In genomic region chr22:19909350-19910179, GRCh38 we compare ENCODE assay signal across 8 cellular contexts. TPM values are rescaled to one million over a fixed set of nuclear protein-coding genes. Genes with fewer than 3 reads are reported as not detected.
DNase-seq lines count a peak whose midpoint lies in the region; ATAC-seq, FAIRE-seq and TF ChIP-seq lines count a peak whose summit lies in the region.

No MANE protein-coding gene starts in this region.

- peaks cover 10% of the 10 kb centered on the region for H3K9me3 Mint-ChIP-seq in mesothelial cell of epicardium

- peaks cover 0 to 7% of the 10 kb centered on the region in 2 experiments for H4K20me1 ChIP-seq in H1 (replicated peaks in 1 of 2; ENCODE audit: control insufficient read depth in 1 of 2, insufficient read depth in 2 of 2, low read length in 2 of 2)

- H3K27me3 Mint-ChIP-seq in mesothelial cell of epicardium (ENCODE audit: low read depth), result no peaks in the 10 kb centered on the region

- TF ChIP-seq RAD21 in H1 (IDR thresholded peaks at IDR 0.05 in 1 of 2, conservative IDR thresholded peaks at IDR 0.05 in 1 of 2; ENCODE audit: low read depth in 2 of 2, low read length in 2 of 2), result peak; percentile 97 to 98

- no peaks in the 10 kb centered on the region for H3K27me3 ChIP-seq in BE2C
- H3K27me3 ChIP-seq in H1 (replicated peaks in 1 of 4; ENCODE audit: control insufficient read depth in 3 of 4, extremely low read depth in 1 of 4, insufficient read depth in 3 of 4, low read length in 3 of 4), result no peaks in the 10 kb centered on the region

- H3K4ac ChIP-seq in H1 (replicated peaks; ENCODE audit: insufficient read length, low read depth, low read length), result peak overlapping the region; percentile 47

- no peak overlapping the region for H3K4me2 ChIP-seq in H1 (ENCODE audit: insufficient read depth in 1 of 2, low read depth in 2 of 2, low read length in 2 of 2)

- H3K14ac ChIP-seq in H1 (ENCODE audit: insufficient read length), result no peak overlapping the region

- H2AFZ ChIP-seq in H1 (ENCODE audit: low read length), result no peak overlapping the region

- peaks cover 19% of the 10 kb centered on the region for H3K36me3 ChIP-seq in BE2C
- H3K36me3 ChIP-seq in H1 (ENCODE audit: control insufficient read depth in 2 of 4, insufficient read depth in 4 of 4, low read length in 3 of 4), result no peaks in the 10 kb centered on the region

- H3K4me1 Mint-ChIP-seq in mesothelial cell of epicardium, result peaks cover 9% of the 10 kb centered on the region

- no peak overlapping the region for H2BK120ac ChIP-seq in H1 (replicated peaks; ENCODE audit: low read depth, low read length)

- H3K4me1 ChIP-seq in BE2C (peaks cover 11% of the 10 kb centered on the region), H1 (replicated peaks in 1 of 4; ENCODE audit: control insufficient read depth in 3 of 4, insufficient read depth in 4 of 4, low read length in 3 of 4) (no peaks in the 10 kb centered on the region; a peak in 2 of 7 replicates)

- CTCF ChIA-PET in H1 (lab: Charles Lee; ENCODE audit: partially characterized antibody), result interaction anchor here (0.6 to 10.9 kb wide), 53 partner anchors 8 to 277 kb away, joined by 3 to 145 read pairs (median 5); partner anchors contain the start of genes GP1BB and TXNRD2

- no peak overlapping the region for H3K9ac ChIP-seq in H1 (replicated peaks in 1 of 4; ENCODE audit: extremely low read depth in 1 of 4, low read depth in 3 of 4, low read length in 3 of 4)

- no peak overlapping the region for H4K8ac ChIP-seq in H1 (ENCODE audit: extremely low read depth, insufficient read depth, low read length)

- no peak overlapping the region for H3K4me3 Mint-ChIP-seq in mesothelial cell of epicardium

- H2AK5ac ChIP-seq in H1 (ENCODE audit: low read depth, low read length), result peak overlapping the region; percentile 91

- peak overlapping the region; percentile 72; the same call in 1 of the 2 replicates for H2BK5ac ChIP-seq in H1 (ENCODE audit: low read depth, low read length)

- H4K5ac ChIP-seq in H1 (ENCODE audit: insufficient read length, low read depth, low read length), result no peak overlapping the region

- H3K56ac ChIP-seq in H1 (replicated peaks; ENCODE audit: insufficient read length, low read depth, low read length), result peak overlapping the region; percentile 100

- H4K91ac ChIP-seq in H1 (replicated peaks; ENCODE audit: insufficient read length, low read length), result peak overlapping the region; percentile 96

- peak; percentile 83 for FAIRE-seq in H1 (lab: Jason Lieb, UNC)

- H3K4me3 ChIP-seq in BE2C (ENCODE audit: low read depth, low read length), result no peak overlapping the region
- H3K4me3 ChIP-seq in H1 (ENCODE audit: extremely low read depth in 1 of 4, insufficient read depth in 2 of 4, low read depth in 3 of 4, low read length in 4 of 4), result no peak overlapping the region

- no peak overlapping the region for H3K27ac Mint-ChIP-seq in mesothelial cell of epicardium

- H3K23me2 ChIP-seq in H1 (ENCODE audit: low read depth, low read length), result peaks cover 6% of the 10 kb centered on the region; the same call in 1 of the 2 replicates

- H3K9me3 ChIP-seq in BE2C, result peaks cover 2% of the 10 kb centered on the region; the same call in 1 of the 2 replicates
- H3K9me3 ChIP-seq in H1 (ENCODE audit: insufficient read depth in 2 of 2, low read depth in 1 of 2, low read length in 1 of 2), result no peaks in the 10 kb centered on the region

- TF ChIP-seq CTCF in BE2C (IDR thresholded peaks at IDR 0.05; ENCODE audit: low read depth, low read length) (peak; percentile 95), H1 (IDR thresholded peaks at IDR 0.05; ENCODE audit: control extremely low read depth in 1 of 3, insufficient read depth in 1 of 3, low read depth in 1 of 3, low read length in 3 of 3) (peak; percentile 90 to 94 (median 93)), mesothelial cell of epicardium (IDR thresholded peaks at IDR 0.05; ENCODE audit: unreplicated experiment) (peak; percentile 84)

- TF ChIP-seq POLR2A in H1 (IDR thresholded peaks at IDR 0.05; ENCODE audit: control extremely low read depth in 1 of 2, low read depth in 2 of 2, low read length in 2 of 2), result no peak

- peak overlapping the region; percentile 99 for H2BK12ac ChIP-seq in H1 (ENCODE audit: low read depth, low read length)

- H3K79me2 ChIP-seq in H1 (ENCODE audit: control insufficient read depth in 1 of 2, insufficient read depth in 2 of 2, low read length in 2 of 2), result no peaks in the 10 kb centered on the region

- H3K18ac ChIP-seq in H1 (ENCODE audit: extremely low read depth, low read length), result peak overlapping the region; percentile 55; the same call in 1 of the 2 replicates

- TF ChIP-seq EP300 in H1 (IDR thresholded peaks at IDR 0.05; ENCODE audit: borderline replicate concordance in 1 of 2, low read depth in 2 of 2, low read length in 2 of 2), result no peak

- WGBS in H1 (ENCODE audit: extremely low coverage in 1 of 2, insufficient coverage in 1 of 2, insufficient read length in 1 of 2, insufficient replicate concordance in 2 of 2, low coverage in 1 of 2, low lambda C conversion rate in 2 of 2, missing lambda C conversion rate in 1 of 2), 2 experiments, result 55% methylated on average over 6 of the region's 6 CpGs; no CpG with 5 or more reads in 1 of the 2 experiments

- POLR2A ChIA-PET in H1 (lab: Charles Lee; ENCODE audit: partially characterized antibody), result interaction anchor here (1.3 kb wide), 1 partner anchor 179 kb away, joined by 3 read pairs; no protein-coding TSS in a partner anchor

- no peak for ATAC-seq in HG03342 (IDR thresholded peaks at IDR 0.05; ENCODE audit: unreplicated experiment)

- H3K27ac ChIP-seq in H1 (ENCODE audit: low read depth, low read length), result peak overlapping the region; percentile 40

- no peak overlapping the region for H3K23ac ChIP-seq in H1 (ENCODE audit: insufficient read length)

- H3K36me3 Mint-ChIP-seq in mesothelial cell of epicardium, result peaks cover 35% of the 10 kb centered on the region

- H2BK15ac ChIP-seq in H1 (ENCODE audit: low read length), result peak overlapping the region; percentile 93; the same call in 1 of the 2 replicates

- H2BK20ac ChIP-seq in H1 (ENCODE audit: low read length), result peak overlapping the region; percentile 75; the same call in 1 of the 2 replicates

- DNase-seq in BE2C (peak; percentile 89), HK-2 (ENCODE audit: unreplicated experiment) (peak; percentile 73), NOMO-1 treated with dmso at 0.1 percent for 144 hours (lab: John Stamatoyannopoulos, UW; ENCODE audit: unreplicated experiment) (peak; percentile 21), H1 (ENCODE audit: low read depth in 1 of 2, low spot score in 2 of 2) (peak; percentile 44 to 90), mesothelial cell of epicardium (ENCODE audit: low spot score in 2 of 2, unreplicated experiment in 2 of 2) (peak; percentile 68 to 89)
- DNase-seq in activated CD8-positive, alpha-beta memory T cell treated with anti-CD3 and anti-CD28 coated beads for 24 hours, result peak; percentile 92
- peak; percentile 70 to 72 for DNase-seq in stimulated activated CD8-positive, alpha-beta memory T cell treated with anti-CD3 and anti-CD28 coated beads, Interleukin-2, amount 100 ng/mL, for 1 hour (ENCODE audit: low read depth in 2 of 2)

- no peaks in the 10 kb centered on the region for H3K79me1 ChIP-seq in H1 (ENCODE audit: low read depth, low read length)

RNA-seq across cellular contexts. Expression of gene COMT, which starts 32.0 kb away (rescaled TPM):
- 286 TPM for polyA plus RNA-seq in BE2C (2012; ENCODE audit: insufficient read depth, insufficient read length, low read depth)
- total RNA-seq in H1 (2021; fragmentation: NEBNext Ultra II Directional; extraction: Animal tissue kit (Norgen Biotek cat#: 25700)), result 15.2 and 16.6 TPM in 2 replicates
- 33.7 and 45.0 TPM in 2 replicates for polyA plus RNA-seq in H1 (2011; rRNA removed)
- 30.8 TPM for polyA plus RNA-seq in H1 (2011; cell fraction: cytosol; rRNA removed)
- polyA plus RNA-seq in H1 (2011; cell fraction: nucleus; rRNA removed), result 39.7 TPM
- 21.8 to 30.3 TPM (median 29.0 TPM) in 4 replicates for polyA plus RNA-seq in H1 (2012, experiment 1 of 2)
- polyA plus RNA-seq in H1 (2012, experiment 2 of 2), result 26.2 TPM
- 12.0 TPM for polyA plus RNA-seq in H1 (2013, experiment 1 of 2)
- polyA plus RNA-seq in H1 (2013, experiment 2 of 2), result 10.6 TPM
- polyA minus RNA-seq in H1 (2011; rRNA and poly(A)+ RNA removed), result 9.1 and 11.6 TPM in 2 replicates
- polyA minus RNA-seq in H1 (2011; cell fraction: cytosol; rRNA and poly(A)+ RNA removed), result 25.5 TPM
- 7.3 TPM for polyA minus RNA-seq in H1 (2011; cell fraction: nucleus; rRNA and poly(A)+ RNA removed)
- total RNA-seq in mesothelial cell of epicardium, result 87.8 to 93.5 TPM (median 93.5 TPM) in 3 replicates

RNA-seq across cellular contexts. Expression of gene TXNRD2, which starts 32.1 kb away (rescaled TPM):
- polyA plus RNA-seq in BE2C (2012; ENCODE audit: insufficient read depth, insufficient read length, low read depth), result 46.2 TPM
- total RNA-seq in H1 (2021; fragmentation: NEBNext Ultra II Directional; extraction: Animal tissue kit (Norgen Biotek cat#: 25700)), result 14.2 and 14.8 TPM in 2 replicates
- polyA plus RNA-seq in H1 (2011; rRNA removed), result 21.9 and 25.0 TPM in 2 replicates
- polyA plus RNA-seq in H1 (2011; cell fraction: cytosol; rRNA removed), result 20.2 TPM
- polyA plus RNA-seq in H1 (2011; cell fraction: nucleus; rRNA removed), result 38.2 TPM
- polyA plus RNA-seq in H1 (2012, experiment 1 of 2), result 11.3 to 14.7 TPM (median 13.7 TPM) in 4 replicates
- polyA plus RNA-seq in H1 (2012, experiment 2 of 2), result 16.5 TPM
- polyA plus RNA-seq in H1 (2013, experiment 1 of 2), result 8.1 TPM
- 9.0 TPM for polyA plus RNA-seq in H1 (2013, experiment 2 of 2)
- 6.3 and 8.1 TPM in 2 replicates for polyA minus RNA-seq in H1 (2011; rRNA and poly(A)+ RNA removed)
- polyA minus RNA-seq in H1 (2011; cell fraction: cytosol; rRNA and poly(A)+ RNA removed), result 6.8 TPM
- polyA minus RNA-seq in H1 (2011; cell fraction: nucleus; rRNA and poly(A)+ RNA removed), result 13.8 TPM
- total RNA-seq in mesothelial cell of epicardium, result 21.0 to 23.2 TPM (median 22.9 TPM) in 3 replicates

RNA-seq across cellular contexts. Expression of gene GNB1L, which starts 54.9 kb away (rescaled TPM):
- 3.2 TPM for polyA plus RNA-seq in BE2C (2012; ENCODE audit: insufficient read depth, insufficient read length, low read depth)
- total RNA-seq in H1 (2021; fragmentation: NEBNext Ultra II Directional; extraction: Animal tissue kit (Norgen Biotek cat#: 25700)), result 14.3 and 15.6 TPM in 2 replicates
- polyA plus RNA-seq in H1 (2011; rRNA removed), result 14.0 and 23.2 TPM in 2 replicates
- 17.3 TPM for polyA plus RNA-seq in H1 (2011; cell fraction: cytosol; rRNA removed)
- 21.9 TPM for polyA plus RNA-seq in H1 (2011; cell fraction: nucleus; rRNA removed)
- polyA plus RNA-seq in H1 (2012, experiment 1 of 2), result 9.1 to 18.9 TPM (median 16.9 TPM) in 4 replicates
- 14.8 TPM for polyA plus RNA-seq in H1 (2012, experiment 2 of 2)
- 5.8 TPM for polyA plus RNA-seq in H1 (2013, experiment 1 of 2)
- polyA plus RNA-seq in H1 (2013, experiment 2 of 2), result 5.3 TPM
- polyA minus RNA-seq in H1 (2011; rRNA and poly(A)+ RNA removed), result 3.8 and 4.5 TPM in 2 replicates
- 6.1 TPM for polyA minus RNA-seq in H1 (2011; cell fraction: cytosol; rRNA and poly(A)+ RNA removed)
- polyA minus RNA-seq in H1 (2011; cell fraction: nucleus; rRNA and poly(A)+ RNA removed), result 5.6 TPM
- total RNA-seq in mesothelial cell of epicardium, result 9.0 to 9.9 TPM (median 9.8 TPM) in 3 replicates

RNA-seq across cellular contexts. Expression of gene RTL10, which starts 54.9 kb away (rescaled TPM):
- polyA plus RNA-seq in BE2C (2012; ENCODE audit: insufficient read depth, insufficient read length, low read depth), result 49.7 TPM
- total RNA-seq in H1 (2021; fragmentation: NEBNext Ultra II Directional; extraction: Animal tissue kit (Norgen Biotek cat#: 25700)), result 16.1 and 18.8 TPM in 2 replicates
- 11.5 and 15.5 TPM in 2 replicates for polyA plus RNA-seq in H1 (2011; rRNA removed)
- polyA plus RNA-seq in H1 (2011; cell fraction: cytosol; rRNA removed), result 9.8 TPM
- polyA plus RNA-seq in H1 (2011; cell fraction: nucleus; rRNA removed), result 21.7 TPM
- polyA plus RNA-seq in H1 (2012, experiment 1 of 2), result 9.6 to 13.3 TPM (median 12.3 TPM) in 4 replicates
- polyA plus RNA-seq in H1 (2012, experiment 2 of 2), result 9.3 TPM
- polyA plus RNA-seq in H1 (2013, experiment 1 of 2), result 7.9 TPM
- 7.7 TPM for polyA plus RNA-seq in H1 (2013, experiment 2 of 2)
- 32.1 and 33.6 TPM in 2 replicates for polyA minus RNA-seq in H1 (2011; rRNA and poly(A)+ RNA removed)
- polyA minus RNA-seq in H1 (2011; cell fraction: cytosol; rRNA and poly(A)+ RNA removed), result 10.3 TPM
- polyA minus RNA-seq in H1 (2011; cell fraction: nucleus; rRNA and poly(A)+ RNA removed), result 21.5 TPM
- total RNA-seq in mesothelial cell of epicardium, result 32.2 to 35.1 TPM (median 34.3 TPM) in 3 replicates

Comparison
In these comparisons a context has a peak if more than half of its experiments do, and no peak if none do; other contexts are left out.
1. DNase-seq: peak in every context shown above with its lines; median percentile 92 in activated CD8-positive, alpha-beta memory T cell treated with anti-CD3 and anti-CD28 coated beads for 24 hours; 89 in BE2C; 78 in mesothelial cell of epicardium; 73 in HK-2; 71 in stimulated activated CD8-positive, alpha-beta memory T cell treated with anti-CD3 and anti-CD28 coated beads, Interleukin-2, amount 100 ng/mL, for 1 hour; 67 in H1; 21 in NOMO-1 treated with dmso at 0.1 percent for 144 hours.